ENCODE assay signal across 24 cellular contexts in the genomic region with DNA sequence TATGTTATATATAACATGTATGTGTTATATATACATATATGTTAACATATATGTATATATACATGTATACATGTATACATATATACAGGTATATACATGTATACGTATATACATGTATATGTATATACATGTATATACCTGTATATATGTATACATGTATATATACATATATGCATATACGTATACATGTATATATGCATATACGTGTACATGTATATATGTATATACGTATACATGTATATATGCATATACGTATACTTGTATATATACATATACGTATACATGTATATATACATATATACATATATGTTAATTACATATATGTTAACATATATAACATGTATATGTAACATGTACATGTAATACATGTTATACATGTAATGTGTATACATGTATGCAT.
"Had no signal": no experiment of that assay in that cellular context is flagged by ENCODE, and none has a peak within 500 bp of the region (broad histone marks: within the 10 kb centered on the region; RNA-seq: fewer than 3 reads in every experiment).

No MANE protein-coding gene starts in this region.

- H3K4me1 Mint-ChIP-seq: endodermal cell, mesothelial cell of epicardium, naive B cell had no signal

- DNase-seq: colonic mucosa; cortex of kidney; effector CD8-positive, alpha-beta T cell; effector memory CD8-positive, alpha-beta T cell; endodermal cell; erythroblast; esophagus squamous epithelium; foreskin fibroblast; foreskin melanocyte; gastrocnemius medialis; glutamatergic neuron; head of caudate nucleus; heart right ventricle; hippocampal formation; left cardiac atrium; left ventricle myocardium superior; lower lobe of right lung; mesenchymal stem cell; mucosa of descending colon; naive B cell had no signal

- H3K36me3 Mint-ChIP-seq: naive B cell had no signal

- H3K4me3 Mint-ChIP-seq: dendritic cell treated with granulocyte-macrophage colony-stimulating factor and Interleukin-4, amounts not matched to agents 40 ng/mL and 50 ng/mL, for 4 days; effector memory CD8-positive, alpha-beta T cell; endodermal cell; mesothelial cell of epicardium; naive B cell had no signal

- ATAC-seq: effector memory CD8-positive, alpha-beta T cell; esophagus mucosa; gastrocnemius medialis; heart right ventricle; left cardiac atrium; left lung; left ventricle myocardium superior; lower lobe of right lung; mucosa of descending colon had no signal

- H3K27me3 Mint-ChIP-seq: dendritic cell treated with granulocyte-macrophage colony-stimulating factor and Interleukin-4, amounts not matched to agents 40 ng/mL and 50 ng/mL, for 4 days; effector memory CD8-positive, alpha-beta T cell; naive B cell had no signal

- H3K9me3 Mint-ChIP-seq: dendritic cell treated with granulocyte-macrophage colony-stimulating factor and Interleukin-4, amounts not matched to agents 40 ng/mL and 50 ng/mL, for 4 days; endodermal cell; naive B cell had no signal
